ENCODE assay signal across 9 cellular contexts in genomic region chr2:36190097-36190496, GRCh38.
"Had no signal": no experiment of that assay in that cellular context is flagged by ENCODE, and none has a peak within 500 bp of the region (broad histone marks: within the 10 kb centered on the region; RNA-seq: fewer than 3 reads in every experiment).

No MANE protein-coding gene starts in this region.

- H3K27ac ChIP-seq: GM23248, HL-60 had no signal

- FAIRE-seq: H54 had no signal

- H2AFZ ChIP-seq: GM23248 had no signal

- H3K36me3 Mint-ChIP-seq: IgD-negative memory B cell had no signal

- H3K9ac ChIP-seq: GM23248 had no signal

- H3K4me3 Mint-ChIP-seq: H9, IgD-negative memory B cell had no signal

- H3K27ac Mint-ChIP-seq: H9, IgD-negative memory B cell had no signal

- DNase-seq: GM23248, GOT3, H9, HCEC 1CT, Kasumi-1, KG1 had no signal

- H3K27me3 Mint-ChIP-seq: IgD-negative memory B cell had no signal

- H3K4me1 Mint-ChIP-seq: H9, IgD-negative memory B cell had no signal

- H3K4me3 ChIP-seq: GM23248 had no signal
